1 cellular context compared by ENCODE assay signal in the genomic region with DNA sequence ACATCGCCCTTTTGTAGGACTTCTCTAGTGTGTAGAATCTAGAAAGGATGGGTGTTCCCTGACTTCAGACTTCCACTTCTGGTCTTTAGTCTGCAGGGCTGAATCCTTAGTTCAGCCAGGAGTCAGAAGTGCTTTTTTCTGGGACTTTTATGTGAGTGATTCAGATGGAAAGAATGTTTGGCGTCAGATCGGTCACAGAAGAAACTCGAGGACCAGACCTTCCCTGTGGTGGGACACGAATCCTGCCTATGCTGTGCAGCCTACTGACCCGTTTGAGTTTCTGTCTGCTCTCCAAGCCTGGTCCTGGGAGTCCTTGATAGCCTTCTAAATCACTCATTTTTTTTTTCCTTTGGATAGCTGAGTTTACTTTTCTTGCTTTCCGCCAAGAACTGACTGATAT.
TF ChIP-seq lines count a peak whose summit lies in the region.

No MANE protein-coding gene starts in this region.

TF ChIP-seq in HepG2, 621 proteins besides CTCF, POLR2A, EP300 and RAD21 (continued from another document):
- TF ChIP-seq, protein P1, sequence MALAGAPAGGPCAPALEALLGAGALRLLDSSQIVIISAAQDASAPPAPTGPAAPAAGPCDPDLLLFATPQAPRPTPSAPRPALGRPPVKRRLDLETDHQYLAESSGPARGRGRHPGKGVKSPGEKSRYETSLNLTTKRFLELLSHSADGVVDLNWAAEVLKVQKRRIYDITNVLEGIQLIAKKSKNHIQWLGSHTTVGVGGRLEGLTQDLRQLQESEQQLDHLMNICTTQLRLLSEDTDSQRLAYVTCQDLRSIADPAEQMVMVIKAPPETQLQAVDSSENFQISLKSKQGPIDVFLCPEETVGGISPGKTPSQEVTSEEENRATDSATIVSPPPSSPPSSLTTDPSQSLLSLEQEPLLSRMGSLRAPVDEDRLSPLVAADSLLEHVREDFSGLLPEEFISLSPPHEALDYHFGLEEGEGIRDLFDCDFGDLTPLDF (CRISPR knock-in tag; IDR thresholded peaks at IDR 0.05) = no peak
- TF ChIP-seq ZNF607 (CRISPR knock-in tag; IDR thresholded peaks at IDR 0.05; ENCODE audit: borderline replicate concordance) (no peak), NPAS2 (CRISPR knock-in tag; IDR thresholded peaks at IDR 0.05; ENCODE audit: borderline replicate concordance) (no peak), ZFP36L2 (CRISPR knock-in tag; IDR thresholded peaks at IDR 0.05) (no peak)
TF ChIP-seq in HepG2: peak in this region for 0.
